Comparison of ENCODE assay signal across 8 cellular contexts in genomic region chr5:176036391-176036790, GRCh38.
DNase-seq lines count a peak whose midpoint lies in the region; ATAC-seq and TF ChIP-seq lines count a peak whose summit lies in the region.
"Not testable (repeated sequence)": the region's sequence is repeated elsewhere in the genome, so short reads cannot be mapped to it uniquely, and the experiment has no call there.

No MANE protein-coding gene starts in this region.

- H3K4me1 Mint-ChIP-seq in CD4-positive, alpha-beta memory T cell: peaks cover 15 to 49% (median 36%) of the 10 kb centered on the region in 4 donors
- peaks cover 11% of the 10 kb centered on the region for H3K4me1 Mint-ChIP-seq in activated CD4-positive, alpha-beta T cell treated with anti-CD3 and anti-CD28 coated beads, Interleukin-2, amount 10 ng/mL, durations not matched to agents 24 days and 14 days
- H3K4me1 Mint-ChIP-seq in activated T-cell treated with anti-CD3 and anti-CD28 coated beads, Interleukin-2, amount 50 U/mL, for 24 hours (ENCODE audit: low read depth): peaks cover 39% of the 10 kb centered on the region
- peaks cover 31% of the 10 kb centered on the region for H3K4me1 Mint-ChIP-seq in activated naive CD4-positive, alpha-beta T cell treated with anti-CD3 and anti-CD28 coated beads, Interleukin-2, amount 10 ng/mL, durations not matched to agents 7 days and 5 days
- not testable (repeated sequence) for H3K4me1 Mint-ChIP-seq in central memory CD8-positive, alpha-beta T cell
- peaks cover 13 to 54% (median 35%) of the 10 kb centered on the region in 7 donors for H3K4me1 Mint-ChIP-seq in naive thymus-derived CD4-positive, alpha-beta T cell

- H3K27ac Mint-ChIP-seq in CD4-positive, alpha-beta memory T cell: peak overlapping the region; percentile 77 to 96 (median 92)
- H3K27ac Mint-ChIP-seq in activated CD4-positive, alpha-beta T cell treated with anti-CD3 and anti-CD28 coated beads, Interleukin-2, amount 10 ng/mL, durations not matched to agents 24 days and 14 days: peak overlapping the region; percentile 67
- H3K27ac Mint-ChIP-seq in activated T-cell treated with anti-CD3 and anti-CD28 coated beads, Interleukin-2, amount 50 U/mL, for 24 hours: peak overlapping the region; percentile 15
- peak overlapping the region; percentile 47 for H3K27ac Mint-ChIP-seq in activated naive CD4-positive, alpha-beta T cell treated with anti-CD3 and anti-CD28 coated beads, Interleukin-2, amount 10 ng/mL, durations not matched to agents 7 days and 5 days
- H3K27ac Mint-ChIP-seq in central memory CD8-positive, alpha-beta T cell (ENCODE audit: low read depth): peak overlapping the region; percentile 29
- H3K27ac Mint-ChIP-seq in naive thymus-derived CD4-positive, alpha-beta T cell: peak overlapping the region; percentile 78 to 98 (median 91)

- not testable (repeated sequence) for TF ChIP-seq POLR2A in vagina (IDR thresholded peaks at IDR 0.05)

- H3K4me3 ChIP-seq in CD4-positive, alpha-beta memory T cell (ENCODE audit: low read length in 2 of 2); naive thymus-derived CD4-positive, alpha-beta T cell (ENCODE audit: low read length); vagina: not testable (repeated sequence)

- H3K27ac ChIP-seq in CD4-positive, alpha-beta memory T cell (ENCODE audit: low read depth, low read length); vagina: not testable (repeated sequence)
- peak overlapping the region; percentile 53 for H3K27ac ChIP-seq in naive thymus-derived CD4-positive, alpha-beta T cell (ENCODE audit: low read depth, low read length)

- not testable (repeated sequence) for ATAC-seq in central memory CD8-positive, alpha-beta T cell (replicated peaks; ENCODE audit: extremely low read depth, poor library complexity, severe bottlenecking); naive thymus-derived CD4-positive, alpha-beta T cell

- not testable (repeated sequence) for H3K9me3 ChIP-seq in CD4-positive, alpha-beta memory T cell (ENCODE audit: control insufficient read depth in 1 of 2, low read length in 2 of 2); naive thymus-derived CD4-positive, alpha-beta T cell (ENCODE audit: control insufficient read depth in 2 of 3, low read length in 3 of 3); vagina

- not testable (repeated sequence) for H3K36me3 Mint-ChIP-seq in CD4-positive, alpha-beta memory T cell; activated CD4-positive, alpha-beta T cell treated with anti-CD3 and anti-CD28 coated beads, Interleukin-2, amount 10 ng/mL, durations not matched to agents 24 days and 14 days (ENCODE audit: low read depth); activated T-cell treated with anti-CD3 and anti-CD28 coated beads, Interleukin-2, amount 50 U/mL, for 24 hours (ENCODE audit: low read depth); activated naive CD4-positive, alpha-beta T cell treated with anti-CD3 and anti-CD28 coated beads, Interleukin-2, amount 10 ng/mL, durations not matched to agents 7 days and 5 days; central memory CD8-positive, alpha-beta T cell (ENCODE audit: insufficient read depth); naive thymus-derived CD4-positive, alpha-beta T cell

- H3K4me3 Mint-ChIP-seq in CD4-positive, alpha-beta memory T cell: peak overlapping the region; percentile 8 to 81 (median 56)
- peak overlapping the region; percentile 61 for H3K4me3 Mint-ChIP-seq in activated CD4-positive, alpha-beta T cell treated with anti-CD3 and anti-CD28 coated beads, Interleukin-2, amount 10 ng/mL, durations not matched to agents 24 days and 14 days
- H3K4me3 Mint-ChIP-seq in activated T-cell treated with anti-CD3 and anti-CD28 coated beads, Interleukin-2, amount 50 U/mL, for 24 hours: not testable (repeated sequence)
- peak overlapping the region; percentile 5 for H3K4me3 Mint-ChIP-seq in activated naive CD4-positive, alpha-beta T cell treated with anti-CD3 and anti-CD28 coated beads, Interleukin-2, amount 10 ng/mL, durations not matched to agents 7 days and 5 days
- peak overlapping the region; percentile 8 for H3K4me3 Mint-ChIP-seq in central memory CD8-positive, alpha-beta T cell
- H3K4me3 Mint-ChIP-seq in naive thymus-derived CD4-positive, alpha-beta T cell: peak overlapping the region in 9 of 10 donors; percentile 27 to 83 (median 53)

- POLR2A ChIA-PET in CD4-positive, alpha-beta memory T cell (lab: Charles Lee; ENCODE audit: partially characterized antibody); naive thymus-derived CD4-positive, alpha-beta T cell (lab: Charles Lee): not testable (repeated sequence)

- not testable (repeated sequence) for H3K27me3 ChIP-seq in CD4-positive, alpha-beta memory T cell (ENCODE audit: insufficient read depth, low read length); naive thymus-derived CD4-positive, alpha-beta T cell (ENCODE audit: control insufficient read depth in 2 of 2, insufficient read depth in 2 of 2, low read length in 2 of 2); vagina

- H3K36me3 ChIP-seq in CD4-positive, alpha-beta memory T cell (ENCODE audit: insufficient read depth, low read length); naive thymus-derived CD4-positive, alpha-beta T cell (ENCODE audit: control insufficient read depth in 2 of 3, insufficient read depth in 3 of 3, low read length in 3 of 3); vagina: not testable (repeated sequence)

- not testable (repeated sequence) for H3K27me3 Mint-ChIP-seq in CD4-positive, alpha-beta memory T cell; activated CD4-positive, alpha-beta T cell treated with anti-CD3 and anti-CD28 coated beads, Interleukin-2, amount 10 ng/mL, durations not matched to agents 24 days and 14 days; activated T-cell treated with anti-CD3 and anti-CD28 coated beads, Interleukin-2, amount 50 U/mL, for 24 hours; central memory CD8-positive, alpha-beta T cell; naive thymus-derived CD4-positive, alpha-beta T cell
- peaks cover 14% of the 10 kb centered on the region for H3K27me3 Mint-ChIP-seq in activated naive CD4-positive, alpha-beta T cell treated with anti-CD3 and anti-CD28 coated beads, Interleukin-2, amount 10 ng/mL, durations not matched to agents 7 days and 5 days

- H3K9me3 Mint-ChIP-seq in CD4-positive, alpha-beta memory T cell; activated CD4-positive, alpha-beta T cell treated with anti-CD3 and anti-CD28 coated beads, Interleukin-2, amount 10 ng/mL, durations not matched to agents 24 days and 14 days; activated T-cell treated with anti-CD3 and anti-CD28 coated beads, Interleukin-2, amount 50 U/mL, for 24 hours; activated naive CD4-positive, alpha-beta T cell treated with anti-CD3 and anti-CD28 coated beads, Interleukin-2, amount 10 ng/mL, durations not matched to agents 7 days and 5 days; central memory CD8-positive, alpha-beta T cell; naive thymus-derived CD4-positive, alpha-beta T cell: not testable (repeated sequence)

- not testable (repeated sequence) for DNase-seq in CD4-positive, alpha-beta memory T cell; activated CD4-positive, alpha-beta T cell treated with anti-CD3 and anti-CD28 coated beads, Interleukin-2, amount 10 ng/mL, durations not matched to agents 24 days and 14 days; activated naive CD4-positive, alpha-beta T cell treated with anti-CD3 and anti-CD28 coated beads, Interleukin-2, amount 10 ng/mL, durations not matched to agents 7 days and 5 days; central memory CD8-positive, alpha-beta T cell (ENCODE audit: low spot score in 2 of 2); naive thymus-derived CD4-positive, alpha-beta T cell
- peak; percentile 11 for DNase-seq in RPMI7951 (ENCODE audit: low read depth)
- peak; percentile 22 for DNase-seq in activated T-cell treated with anti-CD3 and anti-CD28 coated beads, Interleukin-2, amount 50 U/mL, for 24 hours
- peak; percentile 79 to 85 for DNase-seq in vagina (ENCODE audit: extremely low spot score in 2 of 2)

- CTCF ChIA-PET in CD4-positive, alpha-beta memory T cell (lab: Charles Lee; ENCODE audit: partially characterized antibody); activated naive CD4-positive, alpha-beta T cell treated with anti-CD3 and anti-CD28 coated beads, Interleukin-2, amount 10 ng/mL, durations not matched to agents 7 days and 5 days (lab: Charles Lee); naive thymus-derived CD4-positive, alpha-beta T cell (lab: Charles Lee): not testable (repeated sequence)

- TF ChIP-seq CTCF in vagina (IDR thresholded peaks at IDR 0.05): not testable (repeated sequence)

- H3K4me1 ChIP-seq in CD4-positive, alpha-beta memory T cell (ENCODE audit: insufficient read depth, low read length): peaks cover 46% of the 10 kb centered on the region
- peaks cover 0 to 23% of the 10 kb centered on the region in 2 donors for H3K4me1 ChIP-seq in naive thymus-derived CD4-positive, alpha-beta T cell (ENCODE audit: control insufficient read depth in 2 of 2, insufficient read depth in 2 of 2, low read length in 2 of 2)
- not testable (repeated sequence) for H3K4me1 ChIP-seq in vagina

- intact Hi-C loops in CD4-positive, alpha-beta memory T cell (cut with micrococcal nuclease); activated CD4-positive, alpha-beta T cell treated with anti-CD3 and anti-CD28 coated beads, Interleukin-2, amount 10 ng/mL, durations not matched to agents 24 days and 14 days (cut with micrococcal nuclease); naive thymus-derived CD4-positive, alpha-beta T cell (cut with micrococcal nuclease); vagina (cut with DNase I): not testable (repeated sequence)

Comparison
In these comparisons a context has a peak if more than half of its experiments do, and no peak if none do; other contexts are left out.
1. H3K27ac Mint-ChIP-seq: peak in every context shown above with its lines; median percentile 92 in CD4-positive, alpha-beta memory T cell; 91 in naive thymus-derived CD4-positive, alpha-beta T cell; 67 in activated CD4-positive, alpha-beta T cell treated with anti-CD3 and anti-CD28 coated beads, Interleukin-2, amount 10 ng/mL, durations not matched to agents 24 days and 14 days; 47 in activated naive CD4-positive, alpha-beta T cell treated with anti-CD3 and anti-CD28 coated beads, Interleukin-2, amount 10 ng/mL, durations not matched to agents 7 days and 5 days; 29 in central memory CD8-positive, alpha-beta T cell; 15 in activated T-cell treated with anti-CD3 and anti-CD28 coated beads, Interleukin-2, amount 50 U/mL, for 24 hours.